In the genomic region with DNA sequence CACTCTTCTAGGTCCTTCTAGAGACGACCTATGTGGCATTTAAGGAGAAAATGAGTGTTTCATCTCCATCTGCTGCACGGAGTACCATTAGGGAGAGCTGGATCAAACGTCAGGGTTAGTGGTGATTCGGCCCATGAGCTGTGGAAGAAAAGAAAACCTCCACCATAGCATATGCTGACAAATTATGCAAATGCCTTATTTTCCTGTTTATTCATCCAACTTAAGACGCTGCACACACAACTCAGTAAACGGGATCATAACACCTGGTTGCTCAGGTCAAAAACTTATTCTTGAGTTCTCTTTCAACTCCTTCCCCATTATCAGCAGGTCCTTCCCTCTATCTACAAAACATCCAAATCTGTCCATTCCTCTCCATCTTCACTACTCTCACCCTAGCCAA, we compare ENCODE assay signal across 1 cellular context.
TF ChIP-seq lines count a peak whose summit lies in the region.

No MANE protein-coding gene starts in this region.

TF ChIP-seq in H1, 55 proteins besides CTCF, POLR2A, EP300 and RAD21:
- TF ChIP-seq KDM1A (IDR thresholded peaks at IDR 0.05; ENCODE audit: borderline replicate concordance, low read length), result no peak
- no peak for TF ChIP-seq SIX5 (IDR thresholded peaks at IDR 0.05; ENCODE audit: low read depth, low read length)
- TF ChIP-seq GTF2F1 (IDR thresholded peaks at IDR 0.05; ENCODE audit: borderline replicate concordance, low read depth, low read length), result no peak
